In the genomic region with DNA sequence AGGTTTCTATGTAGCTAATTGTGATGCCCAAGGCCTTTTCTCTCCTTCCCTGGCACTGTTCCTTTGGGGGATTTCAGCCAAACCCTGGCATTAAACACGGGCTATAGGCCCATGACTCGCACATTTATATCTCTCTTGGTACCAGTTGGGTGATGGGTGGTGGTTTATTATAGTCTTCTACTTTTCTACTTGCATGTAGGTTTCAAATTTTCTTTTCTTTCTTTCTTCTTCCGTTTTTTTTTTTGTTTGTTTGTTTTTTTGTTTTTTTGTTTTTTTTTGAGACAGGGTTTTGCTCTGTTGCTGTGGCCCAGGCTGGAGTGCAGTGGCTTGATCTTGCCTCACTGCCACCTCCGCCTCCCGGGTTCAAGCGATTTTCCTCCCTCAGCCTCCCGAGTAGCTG, we compare ENCODE assay signal across 2 cellular contexts.
TF ChIP-seq lines count a peak whose summit lies in the region.

No MANE protein-coding gene starts in this region.

TF ChIP-seq in SK-N-SH, 30 proteins besides CTCF, POLR2A, EP300 and RAD21 (continued from another document):
- TF ChIP-seq, protein P1, sequence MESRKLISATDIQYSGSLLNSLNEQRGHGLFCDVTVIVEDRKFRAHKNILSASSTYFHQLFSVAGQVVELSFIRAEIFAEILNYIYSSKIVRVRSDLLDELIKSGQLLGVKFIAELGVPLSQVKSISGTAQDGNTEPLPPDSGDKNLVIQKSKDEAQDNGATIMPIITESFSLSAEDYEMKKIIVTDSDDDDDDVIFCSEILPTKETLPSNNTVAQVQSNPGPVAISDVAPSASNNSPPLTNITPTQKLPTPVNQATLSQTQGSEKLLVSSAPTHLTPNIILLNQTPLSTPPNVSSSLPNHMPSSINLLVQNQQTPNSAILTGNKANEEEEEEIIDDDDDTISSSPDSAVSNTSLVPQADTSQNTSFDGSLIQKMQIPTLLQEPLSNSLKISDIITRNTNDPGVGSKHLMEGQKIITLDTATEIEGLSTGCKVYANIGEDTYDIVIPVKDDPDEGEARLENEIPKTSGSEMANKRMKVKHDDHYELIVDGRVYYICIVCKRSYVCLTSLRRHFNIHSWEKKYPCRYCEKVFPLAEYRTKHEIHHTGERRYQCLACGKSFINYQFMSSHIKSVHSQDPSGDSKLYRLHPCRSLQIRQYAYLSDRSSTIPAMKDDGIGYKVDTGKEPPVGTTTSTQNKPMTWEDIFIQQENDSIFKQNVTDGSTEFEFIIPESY (IDR thresholded peaks at IDR 0.05; ENCODE audit: borderline replicate concordance, low read depth): no peak
- TF ChIP-seq, protein P2, sequence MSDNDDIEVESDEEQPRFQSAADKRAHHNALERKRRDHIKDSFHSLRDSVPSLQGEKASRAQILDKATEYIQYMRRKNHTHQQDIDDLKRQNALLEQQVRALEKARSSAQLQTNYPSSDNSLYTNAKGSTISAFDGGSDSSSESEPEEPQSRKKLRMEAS (IDR thresholded peaks at IDR 0.05; ENCODE audit: low read depth): no peak
- no peak for TF ChIP-seq TCF12 (IDR thresholded peaks at IDR 0.05)
- no peak for TF ChIP-seq SMC3 (IDR thresholded peaks at IDR 0.05; ENCODE audit: low read depth, low read length)
- no peak for TF ChIP-seq MEF2A (IDR thresholded peaks at IDR 0.05; ENCODE audit: borderline replicate concordance, low read depth)
- no peak for TF ChIP-seq NRF1 (IDR thresholded peaks at IDR 0.05; ENCODE audit: low read depth, low read length)
- TF ChIP-seq FOSL2 (IDR thresholded peaks at IDR 0.05; ENCODE audit: borderline replicate concordance, low read depth): no peak
- TF ChIP-seq EZH2phosphoT487 (IDR thresholded peaks at IDR 0.05; ENCODE audit: borderline replicate concordance, low read depth): no peak

TF ChIP-seq in SK-N-SH treated with all-trans-retinoic acid at 6 μM for 48 hours, 23 proteins besides CTCF, POLR2A, EP300 and RAD21 (continued from another document):
- TF ChIP-seq BACH2 (CRISPR knock-in tag; IDR thresholded peaks at IDR 0.05; ENCODE audit: borderline replicate concordance) (no peak), SNAI2 (CRISPR knock-in tag; IDR thresholded peaks at IDR 0.05) (no peak), TOX (CRISPR knock-in tag; IDR thresholded peaks at IDR 0.05; ENCODE audit: borderline replicate concordance) (no peak), ISL1 (CRISPR knock-in tag; IDR thresholded peaks at IDR 0.05) (no peak), ZC3H10 (CRISPR knock-in tag; IDR thresholded peaks at IDR 0.05) (no peak), ZFP3 (CRISPR knock-in tag; IDR thresholded peaks at IDR 0.05) (no peak)
- TF ChIP-seq, protein P3, sequence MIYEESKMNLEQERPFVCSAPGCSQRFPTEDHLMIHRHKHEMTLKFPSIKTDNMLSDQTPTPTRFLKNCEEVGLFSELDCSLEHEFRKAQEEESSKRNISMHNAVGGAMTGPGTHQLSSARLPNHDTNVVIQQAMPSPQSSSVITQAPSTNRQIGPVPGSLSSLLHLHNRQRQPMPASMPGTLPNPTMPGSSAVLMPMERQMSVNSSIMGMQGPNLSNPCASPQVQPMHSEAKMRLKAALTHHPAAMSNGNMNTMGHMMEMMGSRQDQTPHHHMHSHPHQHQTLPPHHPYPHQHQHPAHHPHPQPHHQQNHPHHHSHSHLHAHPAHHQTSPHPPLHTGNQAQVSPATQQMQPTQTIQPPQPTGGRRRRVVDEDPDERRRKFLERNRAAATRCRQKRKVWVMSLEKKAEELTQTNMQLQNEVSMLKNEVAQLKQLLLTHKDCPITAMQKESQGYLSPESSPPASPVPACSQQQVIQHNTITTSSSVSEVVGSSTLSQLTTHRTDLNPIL (CRISPR knock-in tag; IDR thresholded peaks at IDR 0.05; ENCODE audit: low read depth): no peak
- TF ChIP-seq, protein P4, sequence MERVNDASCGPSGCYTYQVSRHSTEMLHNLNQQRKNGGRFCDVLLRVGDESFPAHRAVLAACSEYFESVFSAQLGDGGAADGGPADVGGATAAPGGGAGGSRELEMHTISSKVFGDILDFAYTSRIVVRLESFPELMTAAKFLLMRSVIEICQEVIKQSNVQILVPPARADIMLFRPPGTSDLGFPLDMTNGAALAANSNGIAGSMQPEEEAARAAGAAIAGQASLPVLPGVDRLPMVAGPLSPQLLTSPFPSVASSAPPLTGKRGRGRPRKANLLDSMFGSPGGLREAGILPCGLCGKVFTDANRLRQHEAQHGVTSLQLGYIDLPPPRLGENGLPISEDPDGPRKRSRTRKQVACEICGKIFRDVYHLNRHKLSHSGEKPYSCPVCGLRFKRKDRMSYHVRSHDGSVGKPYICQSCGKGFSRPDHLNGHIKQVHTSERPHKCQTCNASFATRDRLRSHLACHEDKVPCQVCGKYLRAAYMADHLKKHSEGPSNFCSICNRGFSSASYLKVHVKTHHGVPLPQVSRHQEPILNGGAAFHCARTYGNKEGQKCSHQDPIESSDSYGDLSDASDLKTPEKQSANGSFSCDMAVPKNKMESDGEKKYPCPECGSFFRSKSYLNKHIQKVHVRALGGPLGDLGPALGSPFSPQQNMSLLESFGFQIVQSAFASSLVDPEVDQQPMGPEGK (CRISPR knock-in tag; IDR thresholded peaks at IDR 0.05; ENCODE audit: borderline replicate concordance): no peak
- TF ChIP-seq, protein P5, sequence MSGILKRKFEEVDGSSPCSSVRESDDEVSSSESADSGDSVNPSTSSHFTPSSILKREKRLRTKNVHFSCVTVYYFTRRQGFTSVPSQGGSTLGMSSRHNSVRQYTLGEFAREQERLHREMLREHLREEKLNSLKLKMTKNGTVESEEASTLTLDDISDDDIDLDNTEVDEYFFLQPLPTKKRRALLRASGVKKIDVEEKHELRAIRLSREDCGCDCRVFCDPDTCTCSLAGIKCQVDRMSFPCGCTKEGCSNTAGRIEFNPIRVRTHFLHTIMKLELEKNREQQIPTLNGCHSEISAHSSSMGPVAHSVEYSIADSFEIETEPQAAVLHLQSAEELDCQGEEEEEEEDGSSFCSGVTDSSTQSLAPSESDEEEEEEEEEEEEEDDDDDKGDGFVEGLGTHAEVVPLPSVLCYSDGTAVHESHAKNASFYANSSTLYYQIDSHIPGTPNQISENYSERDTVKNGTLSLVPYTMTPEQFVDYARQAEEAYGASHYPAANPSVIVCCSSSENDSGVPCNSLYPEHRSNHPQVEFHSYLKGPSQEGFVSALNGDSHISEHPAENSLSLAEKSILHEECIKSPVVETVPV (CRISPR knock-in tag; IDR thresholded peaks at IDR 0.05): no peak
- TF ChIP-seq, protein P6, sequence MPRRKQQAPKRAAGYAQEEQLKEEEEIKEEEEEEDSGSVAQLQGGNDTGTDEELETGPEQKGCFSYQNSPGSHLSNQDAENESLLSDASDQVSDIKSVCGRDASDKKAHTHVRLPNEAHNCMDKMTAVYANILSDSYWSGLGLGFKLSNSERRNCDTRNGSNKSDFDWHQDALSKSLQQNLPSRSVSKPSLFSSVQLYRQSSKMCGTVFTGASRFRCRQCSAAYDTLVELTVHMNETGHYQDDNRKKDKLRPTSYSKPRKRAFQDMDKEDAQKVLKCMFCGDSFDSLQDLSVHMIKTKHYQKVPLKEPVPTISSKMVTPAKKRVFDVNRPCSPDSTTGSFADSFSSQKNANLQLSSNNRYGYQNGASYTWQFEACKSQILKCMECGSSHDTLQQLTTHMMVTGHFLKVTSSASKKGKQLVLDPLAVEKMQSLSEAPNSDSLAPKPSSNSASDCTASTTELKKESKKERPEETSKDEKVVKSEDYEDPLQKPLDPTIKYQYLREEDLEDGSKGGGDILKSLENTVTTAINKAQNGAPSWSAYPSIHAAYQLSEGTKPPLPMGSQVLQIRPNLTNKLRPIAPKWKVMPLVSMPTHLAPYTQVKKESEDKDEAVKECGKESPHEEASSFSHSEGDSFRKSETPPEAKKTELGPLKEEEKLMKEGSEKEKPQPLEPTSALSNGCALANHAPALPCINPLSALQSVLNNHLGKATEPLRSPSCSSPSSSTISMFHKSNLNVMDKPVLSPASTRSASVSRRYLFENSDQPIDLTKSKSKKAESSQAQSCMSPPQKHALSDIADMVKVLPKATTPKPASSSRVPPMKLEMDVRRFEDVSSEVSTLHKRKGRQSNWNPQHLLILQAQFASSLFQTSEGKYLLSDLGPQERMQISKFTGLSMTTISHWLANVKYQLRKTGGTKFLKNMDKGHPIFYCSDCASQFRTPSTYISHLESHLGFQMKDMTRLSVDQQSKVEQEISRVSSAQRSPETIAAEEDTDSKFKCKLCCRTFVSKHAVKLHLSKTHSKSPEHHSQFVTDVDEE (CRISPR knock-in tag; IDR thresholded peaks at IDR 0.05): no peak
